8 cellular contexts compared by ENCODE assay signal in genomic region chr7:155981703-155982102, GRCh38.
"Had no signal": no experiment of that assay in that cellular context is flagged by ENCODE, and none has a peak within 500 bp of the region (broad histone marks: within the 10 kb centered on the region; RNA-seq: fewer than 3 reads in every experiment).

No MANE protein-coding gene starts in this region.

- FAIRE-seq: HepG2 had no signal

- DNase-seq: H7, KBM-7 had no signal

- H3K27ac ChIP-seq: HL-60, KMS-11 had no signal

- H3K9ac ChIP-seq: KMS-11 had no signal

- H3K4me1 ChIP-seq: HAP-1 had no signal

- H3K4me2 ChIP-seq: GM23338, KMS-11 had no signal

- ATAC-seq: GM23338, HCT116, HepG2 had no signal

- H2AFZ ChIP-seq: GM23338 had no signal

- H3K9me3 ChIP-seq: HAP-1 had no signal

- H3K4me3 ChIP-seq: GM23338, HAP-1 had no signal

- H3K36me3 ChIP-seq: HAP-1 had no signal
